In genomic region chr2:151632993-151633592, GRCh38 we compare ENCODE assay signal across 10 cellular contexts.
A peak's percentile ranks its signal among the peaks of the same experiment; 100 is the strongest.
DNase-seq lines count a peak whose midpoint lies in the region; ATAC-seq, FAIRE-seq and TF ChIP-seq lines count a peak whose summit lies in the region.
"Had no signal": no experiment of that assay in that cellular context is flagged by ENCODE, and none has a peak within 500 bp of the region (broad histone marks: within the 10 kb centered on the region; RNA-seq: fewer than 3 reads in every experiment).

No MANE protein-coding gene starts in this region.

- no peak for ATAC-seq in pancreas
- no peak for ATAC-seq in left colon
- no peak for ATAC-seq in body of pancreas
- ATAC-seq: effector memory CD8-positive, alpha-beta T cell had no signal

- FAIRE-seq in colon (lab: Jason Lieb, UNC) (peak; percentile 69), pancreas (lab: Jason Lieb, UNC) (peak; percentile 49), GM12892 (lab: Jason Lieb, UNC) (no peak)

- H3K27me3 ChIP-seq in pancreas (no peaks in the 10 kb centered on the region), body of pancreas (no peaks in the 10 kb centered on the region)

- DNase-seq in DMS53 (lab: John Stamatoyannopoulos, UW) (peak; percentile 30), DMS53 treated with DMSO at 0.1 percent for 48 hours (lab: John Stamatoyannopoulos, UW; ENCODE audit: unreplicated experiment) (no peak), NB4 (ENCODE audit: low read depth) (peak; percentile 45), pancreas (no peak), left colon (no peak), body of pancreas (no peak), GM12892 (ENCODE audit: insufficient read length) (no peak)
- DNase-seq: activated CD4-positive, alpha-beta T cell treated with anti-CD3 and anti-CD28 coated beads, Interleukin-2, amount 50 U/mL, for 48 hours; effector memory CD8-positive, alpha-beta T cell had no signal

- H3K27ac ChIP-seq in pancreas (no peak overlapping the region), body of pancreas (no peak overlapping the region)

- no peaks in the 10 kb centered on the region for H3K36me3 ChIP-seq in pancreas
- no peaks in the 10 kb centered on the region for H3K36me3 ChIP-seq in body of pancreas (replicated peaks in 1 of 2; ENCODE audit: insufficient read depth in 1 of 2, low read depth in 2 of 2)

- H3K4me1 ChIP-seq in pancreas (no peaks in the 10 kb centered on the region), body of pancreas (no peaks in the 10 kb centered on the region)

- no peak overlapping the region for H3K4me3 ChIP-seq in NB4 (ENCODE audit: low read depth, low read length)
- H3K4me3 ChIP-seq in pancreas: no peak overlapping the region
- H3K4me3 ChIP-seq in body of pancreas: no peak overlapping the region

- 41 to 43% methylated on average over 1 of the region's 1 CpG for WGBS in pancreas, 2 donors
- WGBS in body of pancreas, 2 donors: 31 to 45% methylated on average over 1 of the region's 1 CpG

- H3K9me3 ChIP-seq in pancreas (no peaks in the 10 kb centered on the region), body of pancreas (no peaks in the 10 kb centered on the region)

- TF ChIP-seq POLR2A in NB4 (IDR thresholded peaks at IDR 0.05; ENCODE audit: extremely low read depth, insufficient read length): no peak
- no peak for TF ChIP-seq POLR2A in body of pancreas (IDR thresholded peaks at IDR 0.05)
- TF ChIP-seq POLR2A in GM12892 (IDR thresholded peaks at IDR 0.05; ENCODE audit: low read depth, low read length): no peak

- no peak for TF ChIP-seq CTCF in NB4 (IDR thresholded peaks at IDR 0.05; ENCODE audit: low read depth, low read length)
- TF ChIP-seq CTCF in pancreas (IDR thresholded peaks at IDR 0.05): no peak
- no peak for TF ChIP-seq CTCF in body of pancreas (IDR thresholded peaks at IDR 0.05)

- intact Hi-C loops in pancreas (cut with DNase I) (no loop called here), left colon (cut with DNase I, micrococcal nuclease) (no loop called here), body of pancreas (cut with DNase I) (no loop called here)

Comparison
In these comparisons a context has a peak if more than half of its experiments do, and no peak if none do; other contexts are left out.
1. DNase-seq: peak in DMS53 (single experiment) and NB4 (single experiment); none in DMS53 treated with DMSO at 0.1 percent for 48 hours (single experiment), pancreas (0 of 6), left colon (0 of 2), body of pancreas (0 of 4) and GM12892 (single experiment).